ENCODE assay signal across 26 cellular contexts in the genomic region with DNA sequence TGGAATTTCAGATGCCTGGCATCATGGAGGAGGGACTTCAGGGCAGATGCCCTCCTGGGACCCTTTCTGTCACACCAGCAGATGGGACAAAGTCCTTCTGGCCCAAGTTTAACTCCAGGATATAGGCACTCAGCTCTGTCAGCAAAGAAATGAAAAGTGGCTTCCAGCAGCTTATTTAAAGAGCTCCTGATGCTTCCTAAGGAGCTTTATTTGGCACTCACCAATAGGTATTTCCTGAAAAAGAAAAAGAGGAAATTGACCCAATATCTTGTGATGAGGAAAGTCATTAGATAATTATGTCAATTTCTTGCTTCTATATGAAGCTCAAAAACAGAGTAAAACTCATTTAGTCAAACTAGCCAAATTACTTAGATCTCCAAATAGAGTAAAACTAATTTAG.
"Had no signal": no experiment of that assay in that cellular context is flagged by ENCODE, and none has a peak within 500 bp of the region (broad histone marks: within the 10 kb centered on the region; RNA-seq: fewer than 3 reads in every experiment).

No MANE protein-coding gene starts in this region.

- H3K27me3 Mint-ChIP-seq: stimulated activated naive B cell treated with anti-CD40 and anti-IgM and Interleukin-4, amounts not matched to agents 10 μg/mL and 1 μg/mL and 100 μg/mL, for 72 hours had no signal

- H3K4me3 ChIP-seq: left lung, lung, mucosa of descending colon, psoas muscle, right atrium auricular region, right lobe of liver, smooth muscle cell, stomach, testis, thyroid gland, transverse colon, upper lobe of left lung, vagina had no signal

- H3K4me1 ChIP-seq: left lung, parathyroid adenoma, testis, thyroid gland, transverse colon, upper lobe of left lung, vagina had no signal

- DNase-seq: hippocampal formation; kidney glomerular epithelial cell; left cardiac atrium; left lung; midbrain; mucosa of descending colon; naive thymus-derived CD4-positive, alpha-beta T cell; nucleus accumbens; psoas muscle; right lobe of liver; stimulated activated CD4-positive, alpha-beta T cell treated with anti-CD3 and anti-CD28 coated beads, Interleukin-15, amount 100 ng/mL, for 24 hours; stimulated activated CD4-positive, alpha-beta T cell treated with anti-CD3 and anti-CD28 coated beads, Interleukin-2, amount 100 ng/mL, for 24 hours; stimulated activated CD4-positive, alpha-beta T cell treated with anti-CD3 and anti-CD28 coated beads, Interleukin-4, amount 100 ng/mL, for 1 hour; stimulated activated naive B cell treated with anti-CD40 and anti-IgM and Interleukin-4, amounts not matched to agents 10 μg/mL and 1 μg/mL and 100 μg/mL, for 72 hours; stimulated activated naive CD8-positive, alpha-beta T cell treated with anti-CD3 and anti-CD28 coated beads, Interleukin-15, Interleukin-2, amounts not matched to agents 100 U/mL and 50 U/mL, for 24 hours; stomach; testis; thyroid gland; transverse colon; upper lobe of left lung had no signal

- H3K27ac Mint-ChIP-seq: naive thymus-derived CD4-positive, alpha-beta T cell; natural killer cell treated with Interleukin-12 subunit alpha and Interleukin-12 subunit beta and Interleukin-15 and Interleukin-18, amount 100 ng/mL, for 72 hours; stimulated activated naive B cell treated with anti-CD40 and anti-IgM and Interleukin-4, amounts not matched to agents 10 μg/mL and 1 μg/mL and 100 μg/mL, for 72 hours had no signal

- H3K4me2 ChIP-seq: smooth muscle cell had no signal

- H3K4me3 Mint-ChIP-seq: naive thymus-derived CD4-positive, alpha-beta T cell; natural killer cell treated with Interleukin-12 subunit alpha and Interleukin-12 subunit beta and Interleukin-15 and Interleukin-18, amount 100 ng/mL, for 72 hours; stimulated activated naive B cell treated with anti-CD40 and anti-IgM and Interleukin-4, amounts not matched to agents 10 μg/mL and 1 μg/mL and 100 μg/mL, for 72 hours had no signal

- H2AFZ ChIP-seq: parathyroid adenoma had no signal

- H3K36me3 ChIP-seq: left lung, right atrium auricular region, right lobe of liver, stomach, thyroid gland, transverse colon, upper lobe of left lung, vagina had no signal

- H3K36me3 Mint-ChIP-seq: naive thymus-derived CD4-positive, alpha-beta T cell; natural killer cell treated with Interleukin-12 subunit alpha and Interleukin-12 subunit beta and Interleukin-15 and Interleukin-18, amount 100 ng/mL, for 72 hours; stimulated activated naive B cell treated with anti-CD40 and anti-IgM and Interleukin-4, amounts not matched to agents 10 μg/mL and 1 μg/mL and 100 μg/mL, for 72 hours had no signal

- H3K27ac ChIP-seq: left lung, parathyroid adenoma, psoas muscle, right atrium auricular region, right lobe of liver, stomach, testis, thyroid gland, transverse colon, vagina had no signal

- H3K9ac ChIP-seq: parathyroid adenoma had no signal

- H3K79me2 ChIP-seq: parathyroid adenoma had no signal

- H3K9me3 ChIP-seq: left lung, mucosa of descending colon, psoas muscle, right atrium auricular region, right lobe of liver, stomach, testis, thyroid gland, transverse colon, upper lobe of left lung, vagina had no signal

- H3K27me3 ChIP-seq: left lung, right atrium auricular region, right lobe of liver, stomach, testis, thyroid gland, transverse colon, upper lobe of left lung, vagina had no signal

- H3K4me1 Mint-ChIP-seq: naive thymus-derived CD4-positive, alpha-beta T cell; stimulated activated naive B cell treated with anti-CD40 and anti-IgM and Interleukin-4, amounts not matched to agents 10 μg/mL and 1 μg/mL and 100 μg/mL, for 72 hours had no signal

- H3K9me3 Mint-ChIP-seq: naive thymus-derived CD4-positive, alpha-beta T cell; natural killer cell treated with Interleukin-12 subunit alpha and Interleukin-12 subunit beta and Interleukin-15 and Interleukin-18, amount 100 ng/mL, for 72 hours had no signal
